Comparison of ENCODE assay signal across 23 cellular contexts in genomic region chr2:567496-567864, GRCh38.
"Had no signal": no experiment of that assay in that cellular context is flagged by ENCODE, and none has a peak within 500 bp of the region (broad histone marks: within the 10 kb centered on the region; RNA-seq: fewer than 3 reads in every experiment).

No MANE protein-coding gene starts in this region.

- H3K9me3 ChIP-seq: gastrocnemius medialis, testis had no signal

- H3K36me3 ChIP-seq: gastrocnemius medialis, heart right ventricle, left ventricle myocardium inferior had no signal

- H3K4me3 Mint-ChIP-seq: activated CD4-positive, alpha-beta memory T cell treated with anti-CD3 and anti-CD28 coated beads for 36 hours; activated CD8-positive, alpha-beta memory T cell treated with anti-CD3 and anti-CD28 coated beads, Interleukin-2, amount 10 ng/mL, durations not matched to agents 7 days and 5 days; central memory CD8-positive, alpha-beta T cell; dendritic cell treated with granulocyte-macrophage colony-stimulating factor and Interleukin-4, amounts not matched to agents 40 ng/mL and 50 ng/mL, for 4 days; memory B cell; naive thymus-derived CD8-positive, alpha-beta T cell had no signal

- H3K27me3 Mint-ChIP-seq: dendritic cell treated with granulocyte-macrophage colony-stimulating factor and Interleukin-4, amounts not matched to agents 40 ng/mL and 50 ng/mL, for 4 days had no signal

- DNase-seq: activated CD4-positive, alpha-beta memory T cell treated with anti-CD3 and anti-CD28 coated beads for 36 hours; activated CD8-positive, alpha-beta memory T cell treated with anti-CD3 and anti-CD28 coated beads, Interleukin-2, amount 10 ng/mL, durations not matched to agents 7 days and 5 days; activated effector memory CD4-positive, alpha-beta T cell treated with Interleukin-2 at 50 U/mL for 16 hours; activated T-cell treated with anti-CD3 and anti-CD28 coated beads, Interleukin-2, amount 50 U/mL, for 1 hour; amygdala; effector memory CD4-positive, alpha-beta T cell; left ventricle myocardium inferior; naive thymus-derived CD8-positive, alpha-beta T cell; small intestine; stimulated activated CD4-positive, alpha-beta T cell treated with anti-CD3 and anti-CD28 coated beads, Interleukin-4, amount 100 ng/mL, for 4 hours; stimulated activated CD8-positive, alpha-beta memory T cell treated with anti-CD3 and anti-CD28 coated beads, Interleukin-4, amount 100 ng/mL, for 48 hours; stimulated activated naive CD8-positive, alpha-beta T cell treated with anti-CD3 and anti-CD28 coated beads, Interleukin-15, Interleukin-2, amounts not matched to agents 100 U/mL and 50 U/mL, for 24 hours; testis had no signal

- H3K27me3 ChIP-seq: body of pancreas, testis had no signal

- H3K36me3 Mint-ChIP-seq: activated CD4-positive, alpha-beta memory T cell treated with anti-CD3 and anti-CD28 coated beads for 36 hours; activated CD8-positive, alpha-beta memory T cell treated with anti-CD3 and anti-CD28 coated beads, Interleukin-2, amount 10 ng/mL, durations not matched to agents 7 days and 5 days had no signal

- ATAC-seq: activated CD8-positive, alpha-beta memory T cell treated with anti-CD3 and anti-CD28 coated beads, Interleukin-2, amount 10 ng/mL, durations not matched to agents 7 days and 5 days; activated naive CD4-positive, alpha-beta T cell treated with anti-CD3 and anti-CD28 coated beads, Interleukin-2, amount 50 U/mL, for 72 hours; naive thymus-derived CD8-positive, alpha-beta T cell; SK-N-SH treated with all-trans-retinoic acid at 6 μM for 48 hours; stimulated activated naive CD8-positive, alpha-beta T cell treated with anti-CD3 and anti-CD28 coated beads, Interleukin-15, Interleukin-2, amounts not matched to agents 100 U/mL and 50 U/mL, for 24 hours had no signal

- H3K4me1 ChIP-seq: body of pancreas, gastrocnemius medialis, heart right ventricle, left ventricle myocardium inferior, psoas muscle had no signal

- H3K4me1 Mint-ChIP-seq: activated CD8-positive, alpha-beta memory T cell treated with anti-CD3 and anti-CD28 coated beads, Interleukin-2, amount 10 ng/mL, durations not matched to agents 7 days and 5 days; central memory CD8-positive, alpha-beta T cell; memory B cell; naive thymus-derived CD8-positive, alpha-beta T cell had no signal

- H3K27ac ChIP-seq: body of pancreas, gastrocnemius medialis, psoas muscle, VCaP had no signal

- H3K27ac Mint-ChIP-seq: activated CD4-positive, alpha-beta memory T cell treated with anti-CD3 and anti-CD28 coated beads for 36 hours; activated CD8-positive, alpha-beta memory T cell treated with anti-CD3 and anti-CD28 coated beads, Interleukin-2, amount 10 ng/mL, durations not matched to agents 7 days and 5 days; dendritic cell treated with granulocyte-macrophage colony-stimulating factor and Interleukin-4, amounts not matched to agents 40 ng/mL and 50 ng/mL, for 4 days; memory B cell; naive thymus-derived CD8-positive, alpha-beta T cell had no signal

- H3K4me3 ChIP-seq: body of pancreas, gastrocnemius medialis, heart right ventricle, psoas muscle, testis had no signal
